Comparison of ENCODE assay signal across 9 cellular contexts in genomic region chr17:10197721-10198508, GRCh38. TPM values are rescaled to one million over a fixed set of nuclear protein-coding genes. Genes with fewer than 3 reads are reported as not detected.
A peak's percentile ranks its signal among the peaks of the same experiment; 100 is the strongest.
DNase-seq lines count a peak whose midpoint lies in the region; TF ChIP-seq lines count a peak whose summit lies in the region.
"Had no signal": no experiment of that assay in that cellular context is flagged by ENCODE, and none has a peak within 500 bp of the region (broad histone marks: within the 10 kb centered on the region; RNA-seq: fewer than 3 reads in every experiment).

No MANE protein-coding gene starts in this region.

- no peak for TF ChIP-seq POLR2A in stomach (IDR thresholded peaks at IDR 0.05)

- H3K4me3 ChIP-seq in stomach: peak overlapping the region; percentile 56 to 76 (median 64)

- peaks cover 8 to 31% (median 14%) of the 10 kb centered on the region in 4 donors for H3K9me3 ChIP-seq in stomach

- H3K36me3 ChIP-seq in stomach: no peaks in the 10 kb centered on the region

- peaks cover 0 to 25% (median 12%) of the 10 kb centered on the region in 4 donors for H3K4me1 ChIP-seq in stomach

- H3K27ac Mint-ChIP-seq in immature natural killer cell: no peak overlapping the region
- H3K27ac Mint-ChIP-seq in activated CD4-positive, alpha-beta memory T cell treated with anti-CD3 and anti-CD28 coated beads for 36 hours: no peak overlapping the region

- intact Hi-C loops in stomach (cut with DNase I; ENCODE audit: low total_unique reads): no loop called here
- intact Hi-C loops in activated CD4-positive, alpha-beta memory T cell treated with anti-CD3 and anti-CD28 coated beads for 36 hours (cut with micrococcal nuclease): no loop called here

- WGBS in stomach, 5 donors: 3 to 6% (median 4%) methylated on average over 16 to 90 of the region's 90 CpGs

- peaks cover 7 to 15% (median 14%) of the 10 kb centered on the region in 3 donors for H3K27me3 Mint-ChIP-seq in immature natural killer cell (ENCODE audit: low read depth in 3 of 3)
- peaks cover 28% of the 10 kb centered on the region for H3K27me3 Mint-ChIP-seq in activated CD4-positive, alpha-beta memory T cell treated with anti-CD3 and anti-CD28 coated beads for 36 hours

- TF ChIP-seq EP300 in stomach (IDR thresholded peaks at IDR 0.05): no peak

- DNase-seq in DMS 273 (lab: John Stamatoyannopoulos, UW; ENCODE audit: unreplicated experiment) (peak; percentile 13), DMS 273 treated with DMSO at 0.1 percent for 48 hours (lab: John Stamatoyannopoulos, UW) (no peak), immature natural killer cell (peak in 1 of 3 donors; percentile 29), stomach (no peak), KG1 (lab: John Stamatoyannopoulos, UW) (no peak)
- peak; percentile 17 for DNase-seq in activated CD8-positive, alpha-beta memory T cell treated with anti-CD3 and anti-CD28 coated beads, Interleukin-2, amount 50 U/mL, for 4 hours
- DNase-seq in activated CD4-positive, alpha-beta memory T cell treated with anti-CD3 and anti-CD28 coated beads for 36 hours: no peak
- no peak for DNase-seq in stimulated activated CD4-positive, alpha-beta T cell treated with anti-CD3 and anti-CD28 coated beads, Interleukin-1b, Interleukin-23, amount 100 ng/mL, for 48 hours

- peaks cover 0 to 49% (median 18%) of the 10 kb centered on the region in 3 donors for H3K27me3 ChIP-seq in stomach

- CTCF ChIA-PET in activated CD4-positive, alpha-beta memory T cell treated with anti-CD3 and anti-CD28 coated beads for 36 hours (lab: Charles Lee): no interaction called here

- TF ChIP-seq CTCF in stomach (IDR thresholded peaks at IDR 0.05): no peak

- peak overlapping the region; percentile 26 to 79 (median 49) for H3K27ac ChIP-seq in stomach
- H3K27ac ChIP-seq: 22Rv1 had no signal

- POLR2A ChIA-PET in activated CD4-positive, alpha-beta memory T cell treated with anti-CD3 and anti-CD28 coated beads for 36 hours (lab: Charles Lee): interaction anchor here (0.5 kb wide), 1 partner anchor 36 kb away, joined by 3 read pairs; no protein-coding TSS in a partner anchor

- peaks cover 19 to 50% of the 10 kb centered on the region in 2 donors for H3K4me1 Mint-ChIP-seq in immature natural killer cell
- peaks cover 3% of the 10 kb centered on the region for H3K4me1 Mint-ChIP-seq in activated CD4-positive, alpha-beta memory T cell treated with anti-CD3 and anti-CD28 coated beads for 36 hours (ENCODE audit: low read depth)

- H3K36me3 Mint-ChIP-seq in immature natural killer cell: peaks cover 13 to 25% (median 21%) of the 10 kb centered on the region in 3 donors
- peaks cover 4% of the 10 kb centered on the region for H3K36me3 Mint-ChIP-seq in activated CD4-positive, alpha-beta memory T cell treated with anti-CD3 and anti-CD28 coated beads for 36 hours

- peaks cover 4 to 21% (median 11%) of the 10 kb centered on the region in 6 donors for H3K9me3 Mint-ChIP-seq in immature natural killer cell
- H3K9me3 Mint-ChIP-seq in activated CD4-positive, alpha-beta memory T cell treated with anti-CD3 and anti-CD28 coated beads for 36 hours: peaks cover 23% of the 10 kb centered on the region

- peak overlapping the region; percentile 74 to 84 (median 77) for H3K4me3 Mint-ChIP-seq in immature natural killer cell
- H3K4me3 Mint-ChIP-seq in activated CD4-positive, alpha-beta memory T cell treated with anti-CD3 and anti-CD28 coated beads for 36 hours: no peak overlapping the region

RNA-seq across cellular contexts. Expression of gene GAS7, which starts 0.5 kb away (rescaled TPM):
- polyA plus RNA-seq in immature natural killer cell (10 to 100 TPM in 2 of 3 donors, 1 to 10 TPM in 1; 8.1 to 31.2 (median 13.7) TPM), stomach (10 to 100 TPM in 1 of 3 donors, 1 to 10 TPM in 2; 4.1 to 21.2 (median 9.0) TPM)
- 100 to 1,000 TPM in 1 of 5 donors, 10 to 100 TPM in 4; 24.5 to 185 (median 42.9) TPM for total RNA-seq in stomach
- total RNA-seq in activated CD4-positive, alpha-beta memory T cell treated with anti-CD3 and anti-CD28 coated beads for 36 hours: under 1 TPM; 0.24 to 0.26 TPM

Comparison
In these comparisons a context has a peak if more than half of its experiments do, and no peak if none do; other contexts are left out.
1. DNase-seq: peak in DMS 273 (single experiment) and activated CD8-positive, alpha-beta memory T cell treated with anti-CD3 and anti-CD28 coated beads, Interleukin-2, amount 50 U/mL, for 4 hours (single experiment); none in DMS 273 treated with DMSO at 0.1 percent for 48 hours (single experiment), stomach (single experiment), activated CD4-positive, alpha-beta memory T cell treated with anti-CD3 and anti-CD28 coated beads for 36 hours (single experiment), KG1 (single experiment) and stimulated activated CD4-positive, alpha-beta T cell treated with anti-CD3 and anti-CD28 coated beads, Interleukin-1b, Interleukin-23, amount 100 ng/mL, for 48 hours (single experiment).
2. RNA of gene GAS7, which starts 0.5 kb away (total RNA-seq): 24.5 to 185 TPM in stomach; 0.24 to 0.26 TPM in activated CD4-positive, alpha-beta memory T cell treated with anti-CD3 and anti-CD28 coated beads for 36 hours; every median in the first group is over 10 times any median in the second.